16 cellular contexts compared by ENCODE assay signal in the genomic region with DNA sequence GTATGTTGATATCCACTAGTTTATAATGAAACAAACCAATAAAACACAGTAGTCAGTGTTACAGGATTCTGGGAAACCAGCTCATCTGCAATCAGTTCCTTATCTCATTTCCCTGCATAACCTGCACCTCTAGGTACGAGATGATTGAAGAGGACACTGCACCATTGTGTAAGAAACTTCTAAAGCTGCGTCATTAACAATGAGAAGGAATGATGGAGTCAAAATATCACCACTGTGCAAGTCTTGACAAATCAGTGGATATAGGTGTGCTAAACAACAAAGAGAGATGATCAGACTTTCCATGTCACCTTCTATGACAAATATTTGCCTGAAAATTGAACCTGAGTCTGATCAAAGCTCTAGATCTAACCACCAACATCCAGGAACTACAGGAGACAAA. TPM values are rescaled to one million over a fixed set of nuclear protein-coding genes. Genes with fewer than 3 reads are reported as not detected.
DNase-seq lines count a peak whose midpoint lies in the region; ATAC-seq and TF ChIP-seq lines count a peak whose summit lies in the region.
"Had no signal": no experiment of that assay in that cellular context is flagged by ENCODE, and none has a peak within 500 bp of the region (broad histone marks: within the 10 kb centered on the region; RNA-seq: fewer than 3 reads in every experiment).

No MANE protein-coding gene starts in this region.

- POLR2A ChIA-PET in WTC11 (lab: Charles Lee), result no interaction called here

- no peak for TF ChIP-seq EP300 in gastroesophageal sphincter (IDR thresholded peaks at IDR 0.05)

- H3K79me2 ChIP-seq in smooth muscle cell (ENCODE audit: low read depth), result no peaks in the 10 kb centered on the region

- no peak for TF ChIP-seq CTCF in WTC11 (IDR thresholded peaks at IDR 0.05)
- TF ChIP-seq CTCF in smooth muscle cell (IDR thresholded peaks at IDR 0.05; ENCODE audit: borderline replicate concordance, insufficient read depth, poor library complexity, severe bottlenecking), result no peak
- no peak for TF ChIP-seq CTCF in gastroesophageal sphincter (IDR thresholded peaks at IDR 0.05)

- WGBS in smooth muscle cell (ENCODE audit: low lambda C conversion rate), result 73% methylated on average over 2 of the region's 2 CpGs
- 44 to 48% methylated on average over 2 of the region's 2 CpGs for WGBS in gastroesophageal sphincter (ENCODE audit: low coverage in 1 of 2), 2 donors

- H3K9me3 Mint-ChIP-seq in WTC11, result peaks cover 17% of the 10 kb centered on the region

- peak overlapping the region; percentile 6; the same call in 1 of the 2 replicates for H3K27ac Mint-ChIP-seq in WTC11
- H3K27ac Mint-ChIP-seq: CD4-positive, alpha-beta T cell had no signal

- H3K9me3 ChIP-seq in smooth muscle cell (replicated peaks; ENCODE audit: low read depth) (no peaks in the 10 kb centered on the region), gastroesophageal sphincter (peaks cover 0 to 12% (median 0%) of the 10 kb centered on the region in 3 donors)
- H3K9me3 ChIP-seq: A549, HAP-1 had no signal

- CTCF ChIA-PET in WTC11 (lab: Charles Lee), result no interaction called here

- H4K20me1 ChIP-seq in smooth muscle cell (ENCODE audit: low read depth), result no peaks in the 10 kb centered on the region

- H3K9ac ChIP-seq in smooth muscle cell (ENCODE audit: low read depth), result no peak overlapping the region

- H3K4me1 ChIP-seq in smooth muscle cell (ENCODE audit: low read depth) (no peaks in the 10 kb centered on the region), gastroesophageal sphincter (no peaks in the 10 kb centered on the region)
- H3K4me1 ChIP-seq: A549 had no signal

- no peak for TF ChIP-seq POLR2A in gastroesophageal sphincter (IDR thresholded peaks at IDR 0.05)

- H3K27ac ChIP-seq in epithelial cell of prostate, result no peak overlapping the region
- peak overlapping the region; percentile 35 for H3K27ac ChIP-seq in smooth muscle cell (ENCODE audit: low read depth)
- H3K27ac ChIP-seq in gastroesophageal sphincter, result no peak overlapping the region
- H3K27ac ChIP-seq: 22Rv1, A549, C4-2B had no signal

- H3K27me3 ChIP-seq in smooth muscle cell (ENCODE audit: low read depth), result no peaks in the 10 kb centered on the region
- no peaks in the 10 kb centered on the region for H3K27me3 ChIP-seq in gastroesophageal sphincter

- DNase-seq in NCI-H748 (lab: John Stamatoyannopoulos, UW; ENCODE audit: unreplicated experiment), result peak; percentile 1
- no peak for DNase-seq in NCI-H748 treated with DMSO at 0.1 percent for 48 hours (lab: John Stamatoyannopoulos, UW)
- no peak for DNase-seq in WTC11 (ENCODE audit: low spot score)
- DNase-seq in epithelial cell of prostate (ENCODE audit: low read depth, low spot score), result peak; percentile 18
- DNase-seq in smooth muscle cell (lab: John Stamatoyannopoulos, UW; ENCODE audit: unreplicated experiment), result no peak
- no peak for DNase-seq in hippocampal formation (lab: John Stamatoyannopoulos, UW)
- DNase-seq: AML-193; CD4-positive, alpha-beta T cell; DMS153; DMS79; GDM1 had no signal

- no peak overlapping the region for H2AFZ ChIP-seq in smooth muscle cell (ENCODE audit: low read depth)

- H3K4me3 Mint-ChIP-seq in WTC11, result no peak overlapping the region
- H3K4me3 Mint-ChIP-seq: CD4-positive, alpha-beta T cell had no signal

- peaks cover 16% of the 10 kb centered on the region for H3K36me3 Mint-ChIP-seq in WTC11

- no peak overlapping the region for H3K4me2 ChIP-seq in smooth muscle cell
- H3K4me2 ChIP-seq: A549 had no signal

- no peaks in the 10 kb centered on the region for H3F3A ChIP-seq in smooth muscle cell (ENCODE audit: low read depth)

- no peaks in the 10 kb centered on the region for H3K36me3 ChIP-seq in smooth muscle cell (ENCODE audit: low read depth)
- no peaks in the 10 kb centered on the region for H3K36me3 ChIP-seq in gastroesophageal sphincter
- H3K36me3 ChIP-seq: HAP-1 had no signal

- peaks cover 13% of the 10 kb centered on the region for H3K4me1 Mint-ChIP-seq in WTC11

- no peak overlapping the region for H3K4me3 ChIP-seq in smooth muscle cell
- no peak overlapping the region for H3K4me3 ChIP-seq in gastroesophageal sphincter
- H3K4me3 ChIP-seq: A549, HAP-1 had no signal

- ATAC-seq in WTC11 (no peak), gastroesophageal sphincter (no peak)
- ATAC-seq: A549 had no signal

- H3K27me3 Mint-ChIP-seq in WTC11 (ENCODE audit: low read depth), result no peaks in the 10 kb centered on the region; the same call in 1 of the 2 replicates

TF ChIP-seq in WTC11, 78 proteins besides CTCF, POLR2A, EP300 and RAD21 (continues in another document):
- TF ChIP-seq ETV6 (CRISPR knock-in tag; IDR thresholded peaks at IDR 0.05) (no peak), ZNF263 (CRISPR knock-in tag; IDR thresholded peaks at IDR 0.05; ENCODE audit: low read depth) (no peak), IRF2 (CRISPR knock-in tag; IDR thresholded peaks at IDR 0.05; ENCODE audit: borderline replicate concordance, low read depth) (no peak), SMAD4 (CRISPR knock-in tag; IDR thresholded peaks at IDR 0.05) (no peak), HMGA2 (CRISPR knock-in tag; IDR thresholded peaks at IDR 0.05) (no peak), GABPB1 (CRISPR knock-in tag; IDR thresholded peaks at IDR 0.05) (no peak), ERG (CRISPR knock-in tag; IDR thresholded peaks at IDR 0.05) (no peak), E2F1 (CRISPR knock-in tag; IDR thresholded peaks at IDR 0.05) (no peak), ZSCAN18 (CRISPR knock-in tag; IDR thresholded peaks at IDR 0.05) (no peak), ESRRA (CRISPR knock-in tag; IDR thresholded peaks at IDR 0.05; ENCODE audit: borderline replicate concordance) (no peak), FOXJ3 (CRISPR knock-in tag; IDR thresholded peaks at IDR 0.05; ENCODE audit: borderline replicate concordance) (no peak), SP1 (CRISPR knock-in tag; conservative IDR thresholded peaks at IDR 0.05) (no peak), JAZF1 (CRISPR knock-in tag; IDR thresholded peaks at IDR 0.05) (no peak)
- TF ChIP-seq, protein P1, sequence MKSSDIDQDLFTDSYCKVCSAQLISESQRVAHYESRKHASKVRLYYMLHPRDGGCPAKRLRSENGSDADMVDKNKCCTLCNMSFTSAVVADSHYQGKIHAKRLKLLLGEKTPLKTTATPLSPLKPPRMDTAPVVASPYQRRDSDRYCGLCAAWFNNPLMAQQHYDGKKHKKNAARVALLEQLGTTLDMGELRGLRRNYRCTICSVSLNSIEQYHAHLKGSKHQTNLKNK (CRISPR knock-in tag; IDR thresholded peaks at IDR 0.05), result no peak
- TF ChIP-seq, protein P2, sequence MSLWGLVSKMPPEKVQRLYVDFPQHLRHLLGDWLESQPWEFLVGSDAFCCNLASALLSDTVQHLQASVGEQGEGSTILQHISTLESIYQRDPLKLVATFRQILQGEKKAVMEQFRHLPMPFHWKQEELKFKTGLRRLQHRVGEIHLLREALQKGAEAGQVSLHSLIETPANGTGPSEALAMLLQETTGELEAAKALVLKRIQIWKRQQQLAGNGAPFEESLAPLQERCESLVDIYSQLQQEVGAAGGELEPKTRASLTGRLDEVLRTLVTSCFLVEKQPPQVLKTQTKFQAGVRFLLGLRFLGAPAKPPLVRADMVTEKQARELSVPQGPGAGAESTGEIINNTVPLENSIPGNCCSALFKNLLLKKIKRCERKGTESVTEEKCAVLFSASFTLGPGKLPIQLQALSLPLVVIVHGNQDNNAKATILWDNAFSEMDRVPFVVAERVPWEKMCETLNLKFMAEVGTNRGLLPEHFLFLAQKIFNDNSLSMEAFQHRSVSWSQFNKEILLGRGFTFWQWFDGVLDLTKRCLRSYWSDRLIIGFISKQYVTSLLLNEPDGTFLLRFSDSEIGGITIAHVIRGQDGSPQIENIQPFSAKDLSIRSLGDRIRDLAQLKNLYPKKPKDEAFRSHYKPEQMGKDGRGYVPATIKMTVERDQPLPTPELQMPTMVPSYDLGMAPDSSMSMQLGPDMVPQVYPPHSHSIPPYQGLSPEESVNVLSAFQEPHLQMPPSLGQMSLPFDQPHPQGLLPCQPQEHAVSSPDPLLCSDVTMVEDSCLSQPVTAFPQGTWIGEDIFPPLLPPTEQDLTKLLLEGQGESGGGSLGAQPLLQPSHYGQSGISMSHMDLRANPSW (CRISPR knock-in tag; conservative IDR thresholded peaks at IDR 0.05; ENCODE audit: low read depth), result no peak

RNA-seq across cellular contexts. Expression of gene DHX15, which starts 40.7 kb away (rescaled TPM):
- total RNA-seq in WTC11 (2021) (210 to 240 TPM (median 213 TPM) in 3 replicates), smooth muscle cell (168 and 182 TPM in 2 replicates), gastroesophageal sphincter (100 to 1,000 TPM in 3 of 4 donors, 10 to 100 TPM in 1; 91.0 to 146 (median 118) TPM)
- 62.6 and 69.8 TPM in 2 replicates for polyA plus RNA-seq in smooth muscle cell

Comparison
In these comparisons a context has a peak if more than half of its experiments do, and no peak if none do; other contexts are left out.
1. DNase-seq: peak in NCI-H748 (single experiment) and epithelial cell of prostate (single experiment); none in NCI-H748 treated with DMSO at 0.1 percent for 48 hours (single experiment), WTC11 (single experiment), smooth muscle cell (single experiment) and hippocampal formation (0 of 2).